In the genomic region with DNA sequence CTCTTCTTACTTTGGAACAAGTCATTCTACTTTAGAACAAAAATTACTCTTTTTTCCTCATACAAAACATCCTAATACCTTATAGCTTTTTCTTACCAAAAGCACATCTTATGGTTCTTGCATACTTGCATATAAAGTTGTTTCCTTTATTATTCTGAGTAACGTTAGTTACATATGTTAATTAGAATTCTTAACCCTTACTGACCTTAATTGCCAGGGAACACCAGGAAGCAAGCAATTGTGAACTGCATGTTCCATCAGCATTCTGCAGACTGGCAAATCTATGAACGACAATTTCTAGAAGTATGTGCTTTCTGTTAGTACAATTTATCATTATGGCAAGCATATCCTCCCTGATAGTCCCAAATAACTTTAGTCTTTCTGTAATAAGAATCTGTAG, we compare ENCODE assay signal across 1 cellular context.
A peak's percentile ranks its signal among the peaks of the same experiment; 100 is the strongest.
TF ChIP-seq lines count a peak whose summit lies in the region.

No MANE protein-coding gene starts in this region.

TF ChIP-seq in H1, 55 proteins besides CTCF, POLR2A, EP300 and RAD21:
- TF ChIP-seq CHD7 (IDR thresholded peaks at IDR 0.05; ENCODE audit: insufficient replicate concordance, low read length) (peak; percentile 86), MAFK (IDR thresholded peaks at IDR 0.05; ENCODE audit: low read depth, low read length) (0 out of 2 replicates have a peak, but pooled peaks have one; percentile 21), RFX5 (IDR thresholded peaks at IDR 0.05; ENCODE audit: borderline replicate concordance, low read depth, low read length) (no peak), EZH2 (IDR thresholded peaks at IDR 0.05; ENCODE audit: low read depth, low read length, severe bottlenecking) (no peak), RBBP5 (IDR thresholded peaks at IDR 0.05; ENCODE audit: borderline replicate concordance, low read depth, low read length) (no peak), CBX8 (IDR thresholded peaks at IDR 0.05; ENCODE audit: borderline replicate concordance, low read depth, low read length) (no peak)
